9 cellular contexts compared by ENCODE assay signal in genomic region chr9:73683862-73684591, GRCh38.
DNase-seq lines count a peak whose midpoint lies in the region; ATAC-seq and TF ChIP-seq lines count a peak whose summit lies in the region.
"Had no signal": no experiment of that assay in that cellular context is flagged by ENCODE, and none has a peak within 500 bp of the region (broad histone marks: within the 10 kb centered on the region; RNA-seq: fewer than 3 reads in every experiment).

No MANE protein-coding gene starts in this region.

- H3K27ac ChIP-seq in epithelial cell of prostate: peak overlapping the region; percentile 82
- no peak overlapping the region for H3K27ac ChIP-seq in testis

- H3K36me3 ChIP-seq in testis (ENCODE audit: low read depth, missing control alignments): no peaks in the 10 kb centered on the region

- intact Hi-C loops in testis (cut with DNase I; ENCODE audit: low total_unique reads): no loop called here
- intact Hi-C loops in cardiac septum (cut with DNase I): no loop called here

- H3K27me3 ChIP-seq in testis: no peaks in the 10 kb centered on the region

- peak; percentile 57 for ATAC-seq in GM21576 (IDR thresholded peaks at IDR 0.05; ENCODE audit: unreplicated experiment)

- H3K4me1 ChIP-seq in testis: no peaks in the 10 kb centered on the region

- peak; percentile 23 to 43 (median 31) for TF ChIP-seq CTCF in testis (IDR thresholded peaks at IDR 0.05)

- no peak for TF ChIP-seq POLR2A in testis (IDR thresholded peaks at IDR 0.05)

- H3K4me3 ChIP-seq in testis: no peak overlapping the region
- H3K4me3 ChIP-seq: lung had no signal

- DNase-seq in DMS 273 (lab: John Stamatoyannopoulos, UW; ENCODE audit: unreplicated experiment): peak; percentile 38
- DNase-seq in NCI-H2171 treated with DMSO at 0.1 percent for 48 hours (lab: John Stamatoyannopoulos, UW): peak; percentile 41
- peak; percentile 85 for DNase-seq in epithelial cell of prostate (ENCODE audit: low read depth, low spot score)
- no peak for DNase-seq in testis
- no peak for DNase-seq in cardiac septum (ENCODE audit: low spot score)
- no peak for DNase-seq in ecto neural progenitor cell (ENCODE audit: low spot score)
- no peak for DNase-seq in stimulated activated CD4-positive, alpha-beta T cell treated with anti-CD3 and anti-CD28 coated beads, Interleukin-2, amount 100 ng/mL, for 48 hours

- no peaks in the 10 kb centered on the region for H3K9me3 ChIP-seq in testis

Comparison
In these comparisons a context has a peak if more than half of its experiments do, and no peak if none do; other contexts are left out.
1. DNase-seq: peak in DMS 273 (single experiment), NCI-H2171 treated with DMSO at 0.1 percent for 48 hours (single experiment) and epithelial cell of prostate (single experiment); none in testis (single experiment), cardiac septum (single experiment), ecto neural progenitor cell (single experiment) and stimulated activated CD4-positive, alpha-beta T cell treated with anti-CD3 and anti-CD28 coated beads, Interleukin-2, amount 100 ng/mL, for 48 hours (0 of 2).